13 cellular contexts compared by ENCODE assay signal in the genomic region with DNA sequence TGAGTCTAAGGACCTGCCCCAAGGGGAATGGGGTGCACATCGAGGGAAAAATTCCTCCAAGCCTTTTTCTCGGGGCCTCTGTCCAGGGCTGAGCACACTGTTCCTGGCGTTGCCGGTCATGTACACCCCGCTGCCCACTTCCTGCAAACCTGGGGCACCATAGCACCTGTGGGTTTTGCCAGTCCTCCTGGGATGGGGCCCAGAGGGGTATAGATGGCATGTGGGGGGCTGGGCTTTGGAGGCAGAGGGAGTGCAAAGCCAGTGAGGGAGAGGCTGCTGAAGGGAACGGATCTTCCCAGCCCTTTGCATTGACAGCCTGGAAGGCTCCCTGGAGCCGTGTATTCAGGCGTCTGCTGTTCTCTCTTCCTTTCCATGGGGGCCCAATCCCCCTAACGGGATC.
A peak's percentile ranks its signal among the peaks of the same experiment; 100 is the strongest.
DNase-seq lines count a peak whose midpoint lies in the region; TF ChIP-seq lines count a peak whose summit lies in the region.
"Had no signal": no experiment of that assay in that cellular context is flagged by ENCODE, and none has a peak within 500 bp of the region (broad histone marks: within the 10 kb centered on the region; RNA-seq: fewer than 3 reads in every experiment).

No MANE protein-coding gene starts in this region.

- DNase-seq in cardiac septum (ENCODE audit: low spot score) (peak; percentile 15), right atrium auricular region (ENCODE audit: low spot score) (no peak), mesenteric fat pad (ENCODE audit: low spot score) (peak; percentile 75), T-helper 9 cell (no peak), UCSD-AML1 (lab: John Stamatoyannopoulos, UW; ENCODE audit: unreplicated experiment) (no peak)
- DNase-seq in stimulated activated CD4-positive, alpha-beta T cell treated with anti-CD3 and anti-CD28 coated beads, Interleukin-1b, Interleukin-23, amount 100 ng/mL, for 48 hours, result no peak
- DNase-seq: C1 segment of cervical spinal cord; Calu3; CD4-positive, alpha-beta T cell; DMS 273 treated with DMSO at 0.1 percent for 48 hours; H7 had no signal

- H3K27me3 ChIP-seq in right atrium auricular region, result no peaks in the 10 kb centered on the region

- TF ChIP-seq CTCF in right atrium auricular region (IDR thresholded peaks at IDR 0.05), result no peak

- no peaks in the 10 kb centered on the region for H3K9me3 ChIP-seq in right atrium auricular region

- H3K36me3 ChIP-seq in right atrium auricular region, result no peaks in the 10 kb centered on the region

- H3K4me1 ChIP-seq in right atrium auricular region, result no peaks in the 10 kb centered on the region

- no peak overlapping the region for H3K27ac ChIP-seq in right atrium auricular region
- peak overlapping the region; percentile 96 for H3K27ac ChIP-seq in cingulate gyrus (ENCODE audit: low read depth, low read length)
- peak overlapping the region; percentile 96 for H3K27ac ChIP-seq in temporal lobe (ENCODE audit: low read depth, low read length)

- intact Hi-C loops in cardiac septum (cut with DNase I), result no loop called here

- no peak overlapping the region for H3K4me3 ChIP-seq in right atrium auricular region

Comparison
In these comparisons a context has a peak if more than half of its experiments do, and no peak if none do; other contexts are left out.
1. DNase-seq: peak in cardiac septum (single experiment) and mesenteric fat pad (single experiment); none in right atrium auricular region (single experiment), stimulated activated CD4-positive, alpha-beta T cell treated with anti-CD3 and anti-CD28 coated beads, Interleukin-1b, Interleukin-23, amount 100 ng/mL, for 48 hours (single experiment), T-helper 9 cell (single experiment) and UCSD-AML1 (single experiment).
2. H3K27ac ChIP-seq: peak in cingulate gyrus (single experiment) and temporal lobe (single experiment); none in right atrium auricular region (0 of 2).